ENCODE assay signal across 22 cellular contexts in the genomic region with DNA sequence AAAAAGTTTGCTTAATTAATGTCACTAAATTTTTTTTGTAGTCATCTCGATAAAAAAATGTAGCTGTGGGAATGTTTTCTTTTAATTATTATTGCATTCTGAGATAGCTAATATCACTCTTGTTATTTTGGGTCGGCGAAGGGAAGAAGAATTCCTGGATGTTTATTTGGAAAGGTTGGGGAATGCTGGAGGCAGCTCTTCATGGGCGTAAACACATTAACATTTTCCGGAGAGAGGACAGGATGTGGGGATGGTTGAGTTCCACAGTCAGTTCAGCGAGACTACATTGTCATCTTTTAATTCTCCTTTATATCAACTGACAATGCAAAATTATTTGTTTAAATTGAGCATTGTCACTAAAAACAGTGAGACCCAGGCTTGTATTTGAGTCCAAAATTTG.
DNase-seq lines count a peak whose midpoint lies in the region; ATAC-seq, FAIRE-seq and TF ChIP-seq lines count a peak whose summit lies in the region.
"Had no signal": no experiment of that assay in that cellular context is flagged by ENCODE, and none has a peak within 500 bp of the region (broad histone marks: within the 10 kb centered on the region; RNA-seq: fewer than 3 reads in every experiment).

No MANE protein-coding gene starts in this region.

- H3K9me3 ChIP-seq in heart left ventricle (no peaks in the 10 kb centered on the region), right lobe of liver (no peaks in the 10 kb centered on the region), pancreas (no peaks in the 10 kb centered on the region)
- H3K9me3 ChIP-seq: A549, Caco-2 had no signal

- H3K27me3 ChIP-seq in heart left ventricle (peaks cover 0 to 7% (median 0%) of the 10 kb centered on the region in 9 donors), right lobe of liver (no peaks in the 10 kb centered on the region), pancreas (peaks cover 0 to 5% (median 0%) of the 10 kb centered on the region in 4 donors)

- H3K27ac ChIP-seq in heart left ventricle (peak overlapping the region in 7 of 12 donors; percentile 13 to 69 (median 43)), right lobe of liver (no peak overlapping the region), pancreas (no peak overlapping the region)
- H3K27ac ChIP-seq: 22Rv1, A549, C4-2B, HL-60 had no signal

- DNase-seq in heart left ventricle (no peak), left cardiac atrium (no peak), RPMI7951 (ENCODE audit: low read depth) (peak; percentile 12), right lobe of liver (no peak), NCI-H128 (lab: John Stamatoyannopoulos, UW; ENCODE audit: unreplicated experiment) (no peak), pancreas (no peak)
- no peak for DNase-seq in stimulated activated CD4-positive, alpha-beta T cell treated with anti-CD3 and anti-CD28 coated beads, Interleukin-12 subunit alpha, Interleukin-12 subunit beta, amount 100 ng/mL, for 4 hours
- DNase-seq: AML-193; Caco-2; CD4-positive, alpha-beta T cell; DMS79; GF-D8; GOT3; H7; HFFc6; IMR-90 had no signal

- FAIRE-seq in pancreas (lab: Jason Lieb, UNC): no peak
- FAIRE-seq: D721Med had no signal

- H3K4me3 ChIP-seq in heart left ventricle (no peak overlapping the region), right lobe of liver (no peak overlapping the region), pancreas (no peak overlapping the region)
- H3K4me3 ChIP-seq: A549 had no signal

- peaks cover 0 to 29% (median 11%) of the 10 kb centered on the region in 12 donors for H3K4me1 ChIP-seq in heart left ventricle
- no peaks in the 10 kb centered on the region for H3K4me1 ChIP-seq in right lobe of liver
- no peaks in the 10 kb centered on the region for H3K4me1 ChIP-seq in pancreas
- H3K4me1 ChIP-seq: A549, Caco-2 had no signal

- no peak for ATAC-seq in heart left ventricle
- ATAC-seq in left cardiac atrium: no peak
- ATAC-seq in right lobe of liver: peak in 3 of 4 donors; percentile 44 to 62 (median 47)
- no peak for ATAC-seq in pancreas
- ATAC-seq: A549, HCT116 had no signal

- intact Hi-C loops in heart left ventricle (cut with DNase I): no loop called here
- intact Hi-C loops in left cardiac atrium (cut with DNase I): no loop called here
- intact Hi-C loops in right lobe of liver (cut with DNase I): no loop called here
- intact Hi-C loops in pancreas (cut with DNase I): no loop called here

- 42 to 54% (median 51%) methylated on average over 6 of the region's 6 CpGs for WGBS in heart left ventricle, 4 donors
- 34% methylated on average over 6 of the region's 6 CpGs for WGBS in right lobe of liver (ENCODE audit: insufficient coverage, low coverage, low lambda C conversion rate, missing lambda C conversion rate)
- 47 to 51% methylated on average over 6 of the region's 6 CpGs for WGBS in pancreas, 2 donors

- TF ChIP-seq CTCF in heart left ventricle (IDR thresholded peaks at IDR 0.05): no peak
- no peak for TF ChIP-seq CTCF in right lobe of liver (IDR thresholded peaks at IDR 0.05)
- TF ChIP-seq CTCF in pancreas (IDR thresholded peaks at IDR 0.05): no peak

- TF ChIP-seq POLR2A in heart left ventricle (IDR thresholded peaks at IDR 0.05) (no peak), right lobe of liver (IDR thresholded peaks at IDR 0.05) (no peak)

- H3K36me3 ChIP-seq in heart left ventricle: no peaks in the 10 kb centered on the region
- no peaks in the 10 kb centered on the region for H3K36me3 ChIP-seq in right lobe of liver
- no peaks in the 10 kb centered on the region for H3K36me3 ChIP-seq in pancreas

Comparison
In these comparisons a context has a peak if more than half of its experiments do, and no peak if none do; other contexts are left out.
1. ATAC-seq: peak in right lobe of liver (3 of 4); none in heart left ventricle (0 of 4), left cardiac atrium (0 of 2) and pancreas (0 of 4).
2. H3K27ac ChIP-seq: peak in heart left ventricle (7 of 12); none in right lobe of liver (0 of 3) and pancreas (0 of 4).